23 cellular contexts compared by ENCODE assay signal in genomic region chr11:1296287-1296686, GRCh38. TPM values are rescaled to one million over a fixed set of nuclear protein-coding genes. Genes with fewer than 3 reads are reported as not detected.
DNase-seq lines count a peak whose midpoint lies in the region; ATAC-seq and TF ChIP-seq lines count a peak whose summit lies in the region.
"Had no signal": no experiment of that assay in that cellular context is flagged by ENCODE, and none has a peak within 500 bp of the region (broad histone marks: within the 10 kb centered on the region; RNA-seq: fewer than 3 reads in every experiment).

No MANE protein-coding gene starts in this region.

- DNase-seq in RWPE2 (ENCODE audit: low spot score), result peak; percentile 48
- peak; percentile 80 for DNase-seq in mesenteric fat pad (ENCODE audit: low spot score)
- peak; percentile 62 for DNase-seq in spleen
- no peak for DNase-seq in NCI-H1694 treated with DMSO at 0.1 percent for 48 hours (lab: John Stamatoyannopoulos, UW)
- DNase-seq in NCI-H1436 treated with DMSO at 0.1 percent for 48 hours (lab: John Stamatoyannopoulos, UW), result no peak
- no peak for DNase-seq in RPMI8226
- DNase-seq: CD4-positive, alpha-beta memory T cell; DMS 273 treated with DMSO at 0.1 percent for 48 hours; DMS79 treated with DMSO at 0.1 percent for 48 hours; IMR-90; NCI-H1105; NCI-H2081; NCI-H2171; NCI-H345; NCI-H524; NCI-H774; NK-92 treated with Interleukin-12 subunit alpha and Interleukin-12 subunit beta, amount 100 ng/mL, for 24 hours had no signal

- no peak for ATAC-seq in RWPE2 (ENCODE audit: low read depth)
- ATAC-seq: Panc1, Right ventricle myocardium inferior had no signal

- H3K27me3 ChIP-seq in RWPE2 (ENCODE audit: insufficient read depth, poor library complexity, severe bottlenecking) (no peaks in the 10 kb centered on the region), spleen (replicated peaks in 1 of 7) (no peaks in the 10 kb centered on the region)
- H3K27me3 ChIP-seq: BLaER1 had no signal

- intact Hi-C loops in spleen (cut with DNase I; ENCODE audit: low total_unique reads), result no loop called here

- TF ChIP-seq POLR2A in spleen (IDR thresholded peaks at IDR 0.05), result no peak

- 89 to 95% (median 94%) methylated on average over 9 of the region's 9 CpGs for WGBS in spleen, 5 donors

- peaks cover 9% of the 10 kb centered on the region for H3K4me1 ChIP-seq in RWPE2 (ENCODE audit: insufficient read depth, poor library complexity, severe bottlenecking)
- peaks cover 0 to 67% (median 40%) of the 10 kb centered on the region in 6 donors for H3K4me1 ChIP-seq in spleen

- TF ChIP-seq CTCF in RWPE2 (IDR thresholded peaks at IDR 0.05; ENCODE audit: poor library complexity, severe bottlenecking) (no peak), VCaP (conservative IDR thresholded peaks at IDR 0.05) (no peak), spleen (IDR thresholded peaks at IDR 0.05 in 8 of 11, conservative IDR thresholded peaks at IDR 0.05 in 3 of 11) (no peak)

- H3K27ac ChIP-seq in RWPE2 (ENCODE audit: poor library complexity, severe bottlenecking), result no peak overlapping the region
- H3K27ac ChIP-seq in VCaP, result peak overlapping the region; percentile 26
- H3K27ac ChIP-seq in spleen, result no peak overlapping the region
- H3K27ac ChIP-seq: BLaER1, KMS-11 had no signal

- H3K36me3 ChIP-seq in RWPE2 (ENCODE audit: low read depth), result peaks cover 10% of the 10 kb centered on the region
- H3K36me3 ChIP-seq in spleen, result peaks cover 0 to 85% (median 35%) of the 10 kb centered on the region in 6 donors

- H3K4me3 ChIP-seq in RWPE2 (ENCODE audit: severe bottlenecking) (no peak overlapping the region), spleen (no peak overlapping the region)
- H3K4me3 ChIP-seq: BLaER1 had no signal

- no peaks in the 10 kb centered on the region for H3K9me3 ChIP-seq in RWPE2 (ENCODE audit: severe bottlenecking)
- H3K9me3 ChIP-seq in spleen, result no peaks in the 10 kb centered on the region
- H3K9me3 ChIP-seq: BLaER1, Caco-2 had no signal

RNA-seq across cellular contexts. Expression of gene TOLLIP, which starts 13.1 kb away (rescaled TPM):
- total RNA-seq in mesenteric fat pad, result 63.6 TPM
- total RNA-seq in spleen, result 10 to 100 TPM; 44.3 to 67.4 (median 59.8) TPM
- polyA plus RNA-seq in spleen, result 10 to 100 TPM; 16.1 to 35.8 (median 18.7) TPM

Comparison
In these comparisons a context has a peak if more than half of its experiments do, and no peak if none do; other contexts are left out.
1. DNase-seq: peak in RWPE2 (single experiment), mesenteric fat pad (single experiment) and spleen (single experiment); none in NCI-H1694 treated with DMSO at 0.1 percent for 48 hours (single experiment), NCI-H1436 treated with DMSO at 0.1 percent for 48 hours (single experiment) and RPMI8226 (single experiment).